8 cellular contexts compared by ENCODE assay signal in the genomic region with DNA sequence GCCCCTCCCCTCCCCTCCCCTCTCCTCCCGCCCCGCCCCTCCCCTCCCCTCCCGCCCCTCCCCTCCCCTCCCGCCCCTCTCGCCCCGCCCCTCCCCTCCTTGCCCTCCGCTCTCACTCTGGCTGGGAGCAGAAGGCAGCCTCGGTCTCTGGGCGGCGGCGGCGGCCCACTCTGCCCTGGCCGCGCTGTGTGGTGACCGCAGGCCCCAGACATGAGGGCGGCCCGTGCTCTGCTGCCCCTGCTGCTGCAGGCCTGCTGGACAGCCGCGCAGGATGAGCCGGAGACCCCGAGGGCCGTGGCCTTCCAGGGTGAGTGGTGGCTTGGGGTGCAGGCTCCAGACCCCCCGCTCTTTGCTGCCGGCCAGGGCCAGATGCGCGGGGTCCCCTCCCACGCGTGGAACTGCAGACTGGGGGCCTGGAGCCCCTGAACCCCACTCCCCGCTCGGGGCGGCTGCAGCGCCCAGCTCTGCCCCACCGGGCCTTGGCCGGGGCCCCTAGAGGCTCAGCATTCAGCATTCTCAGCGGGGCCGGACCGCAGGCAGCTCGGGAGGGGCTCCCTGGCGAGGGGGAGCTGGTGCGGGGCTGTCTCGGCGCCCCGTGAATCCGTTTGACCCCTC. TPM values are rescaled to one million over a fixed set of nuclear protein-coding genes. Genes with fewer than 3 reads are reported as not detected.
DNase-seq lines count a peak whose midpoint lies in the region; ATAC-seq, FAIRE-seq and TF ChIP-seq lines count a peak whose summit lies in the region.

Gene COL6A1, plus strand, starts transcription at position 130 of the 615 bp plus-strand sequence. Its CDS starts 81 bp downstream, at position 211.

- peaks cover 51% of the 10 kb centered on the region for H3K27me3 Mint-ChIP-seq in activated naive CD4-positive, alpha-beta T cell treated with anti-CD3 and anti-CD28 coated beads, Interleukin-2, amount 10 ng/mL, durations not matched to agents 7 days and 5 days
- peaks cover 20% of the 10 kb centered on the region for H3K27me3 Mint-ChIP-seq in activated T-helper 2 cell treated with anti-CD3 and anti-CD28 coated beads, Interferon-gamma antibody, Interleukin-2, Interleukin-4, amounts not matched to agents 10 μg/mL and 5 μg/mL and 100 μg/mL, durations not matched to agents 14 hours and 24 hours and 36 hours (ENCODE audit: low read depth)

- no peak for FAIRE-seq in frontal cortex (lab: Jason Lieb, UNC)

- no peak within 1 kb of the TSS for H3K4me3 Mint-ChIP-seq in activated naive CD4-positive, alpha-beta T cell treated with anti-CD3 and anti-CD28 coated beads, Interleukin-2, amount 10 ng/mL, durations not matched to agents 7 days and 5 days
- H3K4me3 Mint-ChIP-seq in activated T-helper 2 cell treated with anti-CD3 and anti-CD28 coated beads, Interferon-gamma antibody, Interleukin-2, Interleukin-4, amounts not matched to agents 10 μg/mL and 5 μg/mL and 100 μg/mL, durations not matched to agents 14 hours and 24 hours and 36 hours (ENCODE audit: low read depth), result no peak within 1 kb of the TSS

- TF ChIP-seq CTCF in neural cell (IDR thresholded peaks at IDR 0.05; ENCODE audit: poor library complexity, severe bottlenecking), result no peak

- no peak for TF ChIP-seq EP300 in neural cell (conservative IDR thresholded peaks at IDR 0.05; ENCODE audit: poor library complexity, severe bottlenecking)

- H3K4me1 Mint-ChIP-seq in activated naive CD4-positive, alpha-beta T cell treated with anti-CD3 and anti-CD28 coated beads, Interleukin-2, amount 10 ng/mL, durations not matched to agents 7 days and 5 days, result peaks cover 8% of the 10 kb centered on the region
- peaks cover 3% of the 10 kb centered on the region for H3K4me1 Mint-ChIP-seq in activated T-helper 2 cell treated with anti-CD3 and anti-CD28 coated beads, Interferon-gamma antibody, Interleukin-2, Interleukin-4, amounts not matched to agents 10 μg/mL and 5 μg/mL and 100 μg/mL, durations not matched to agents 14 hours and 24 hours and 36 hours (ENCODE audit: low read depth)

- H3K9me2 ChIP-seq in neural cell (ENCODE audit: insufficient read depth, low read length), result no peaks in the 10 kb centered on the region

- CTCF ChIA-PET in activated naive CD4-positive, alpha-beta T cell treated with anti-CD3 and anti-CD28 coated beads, Interleukin-2, amount 10 ng/mL, durations not matched to agents 7 days and 5 days (lab: Charles Lee), result no interaction called here

- H3K36me3 Mint-ChIP-seq in activated naive CD4-positive, alpha-beta T cell treated with anti-CD3 and anti-CD28 coated beads, Interleukin-2, amount 10 ng/mL, durations not matched to agents 7 days and 5 days, result no peaks in the 10 kb centered on the region
- no peaks in the 10 kb centered on the region for H3K36me3 Mint-ChIP-seq in activated T-helper 2 cell treated with anti-CD3 and anti-CD28 coated beads, Interferon-gamma antibody, Interleukin-2, Interleukin-4, amounts not matched to agents 10 μg/mL and 5 μg/mL and 100 μg/mL, durations not matched to agents 14 hours and 24 hours and 36 hours (ENCODE audit: low read depth)

- no peak within 1 kb of the TSS for H3K27ac ChIP-seq in neural cell (ENCODE audit: low read length)

- no peaks in the 10 kb centered on the region for H4K20me1 ChIP-seq in neural cell (ENCODE audit: insufficient read depth)

- no peaks in the 10 kb centered on the region for H3K36me3 ChIP-seq in neural cell (ENCODE audit: insufficient read depth, low read length)

- ATAC-seq in GM18873 (IDR thresholded peaks at IDR 0.05; ENCODE audit: low FRiP score, unreplicated experiment) (no peak), GM18858 (IDR thresholded peaks at IDR 0.05; ENCODE audit: unreplicated experiment) (no peak)

- no peaks in the 10 kb centered on the region for H3K9me3 ChIP-seq in neural cell (ENCODE audit: low read length)

- peaks cover 9% of the 10 kb centered on the region for H3F3A ChIP-seq in neural cell (ENCODE audit: insufficient read depth, low read length, poor library complexity, severe bottlenecking)

- DNase-seq in Daoy (ENCODE audit: low read depth) (peak; percentile 81), MV-4-11 (lab: John Stamatoyannopoulos, UW) (peak; percentile 12), frontal cortex (ENCODE audit: low spot score in 2 of 2) (peak; percentile 75 to 85)
- DNase-seq in activated naive CD4-positive, alpha-beta T cell treated with anti-CD3 and anti-CD28 coated beads, Interleukin-2, amount 10 ng/mL, durations not matched to agents 7 days and 5 days, result peak; percentile 51
- no peak for DNase-seq in activated T-helper 2 cell treated with anti-CD3 and anti-CD28 coated beads, Interferon-gamma antibody, Interleukin-2, Interleukin-4, amounts not matched to agents 10 μg/mL and 5 μg/mL and 100 μg/mL, durations not matched to agents 14 hours and 24 hours and 36 hours (ENCODE audit: low spot score)

- H3K9ac ChIP-seq in neural cell (ENCODE audit: low read length), result peak within 1 kb of the TSS; percentile 65

- peak within 1 kb of the TSS; percentile 79 for H3K4me3 ChIP-seq in neural cell (ENCODE audit: low read length)

- peak within 1 kb of the TSS; percentile 55 for H3K4me2 ChIP-seq in neural cell (ENCODE audit: low read length)

- no peaks in the 10 kb centered on the region for H3K27me3 ChIP-seq in neural cell (ENCODE audit: insufficient read depth, low read depth, low read length)

- H3K79me2 ChIP-seq in neural cell (replicated peaks; ENCODE audit: insufficient read depth, low read length), result no peaks in the 10 kb centered on the region

- H3K9me3 Mint-ChIP-seq in activated naive CD4-positive, alpha-beta T cell treated with anti-CD3 and anti-CD28 coated beads, Interleukin-2, amount 10 ng/mL, durations not matched to agents 7 days and 5 days, result no peaks in the 10 kb centered on the region
- H3K9me3 Mint-ChIP-seq in activated T-helper 2 cell treated with anti-CD3 and anti-CD28 coated beads, Interferon-gamma antibody, Interleukin-2, Interleukin-4, amounts not matched to agents 10 μg/mL and 5 μg/mL and 100 μg/mL, durations not matched to agents 14 hours and 24 hours and 36 hours, result no peaks in the 10 kb centered on the region

- no peak for TF ChIP-seq RAD21 in neural cell (conservative IDR thresholded peaks at IDR 0.05)

- H3K27ac Mint-ChIP-seq in activated naive CD4-positive, alpha-beta T cell treated with anti-CD3 and anti-CD28 coated beads, Interleukin-2, amount 10 ng/mL, durations not matched to agents 7 days and 5 days, result no peak within 1 kb of the TSS
- no peak within 1 kb of the TSS for H3K27ac Mint-ChIP-seq in activated T-helper 2 cell treated with anti-CD3 and anti-CD28 coated beads, Interferon-gamma antibody, Interleukin-2, Interleukin-4, amounts not matched to agents 10 μg/mL and 5 μg/mL and 100 μg/mL, durations not matched to agents 14 hours and 24 hours and 36 hours

- intact Hi-C loops in activated T-helper 2 cell treated with anti-CD3 and anti-CD28 coated beads, Interferon-gamma antibody, Interleukin-2, Interleukin-4, amounts not matched to agents 10 μg/mL and 5 μg/mL and 100 μg/mL, durations not matched to agents 14 hours and 24 hours and 36 hours (cut with micrococcal nuclease), result no loop called here

- H2AFZ ChIP-seq in neural cell (ENCODE audit: low read depth, low read length), result peak within 1 kb of the TSS; percentile 14

TF ChIP-seq in neural cell, 6 proteins besides CTCF, POLR2A, EP300 and RAD21:
- TF ChIP-seq TAF1 (IDR thresholded peaks at IDR 0.05; ENCODE audit: low read depth), result no peak
- TF ChIP-seq POLR2AphosphoS5 (IDR thresholded peaks at IDR 0.05), result peak; percentile 33

RNA-seq across cellular contexts. Expression of gene COL6A1, which starts in this region (rescaled TPM):
- total RNA-seq in Daoy (2014; rRNA removed; shearing (Covaris generic)), result 444 and 536 TPM in 2 replicates
- total RNA-seq in frontal cortex, result 41.6 TPM
- polyA plus RNA-seq in neural cell, result 29.4 and 49.0 TPM in 2 replicates
- 24.0 and 27.0 TPM in 2 replicates for polyA minus RNA-seq in neural cell
- 0.23 and 0.37 TPM in 2 replicates for total RNA-seq in activated T-helper 2 cell treated with anti-CD3 and anti-CD28 coated beads, Interferon-gamma antibody, Interleukin-2, Interleukin-4, amounts not matched to agents 10 μg/mL and 5 μg/mL and 100 μg/mL, durations not matched to agents 14 hours and 24 hours and 36 hours

Comparison
In these comparisons a context has a peak if more than half of its experiments do, and no peak if none do; other contexts are left out.
1. RNA of gene COL6A1 (total RNA-seq): 444 to 536 TPM in Daoy and 41.6 TPM in frontal cortex (single experiment); 0.23 to 0.37 TPM in activated T-helper 2 cell treated with anti-CD3 and anti-CD28 coated beads, Interferon-gamma antibody, Interleukin-2, Interleukin-4, amounts not matched to agents 10 μg/mL and 5 μg/mL and 100 μg/mL, durations not matched to agents 14 hours and 24 hours and 36 hours; every median in the first group is over 10 times any median in the second.
2. RNA of gene COL6A1 (total RNA-seq): 444 to 536 TPM in Daoy; 41.6 TPM in frontal cortex (single experiment); every median in the first group is over 10 times any median in the second.